In genomic region chr4:10092481-10093272, GRCh38 we compare ENCODE assay signal across 9 cellular contexts. TPM values are rescaled to one million over a fixed set of nuclear protein-coding genes. Genes with fewer than 3 reads are reported as not detected.
A peak's percentile ranks its signal among the peaks of the same experiment; 100 is the strongest.
DNase-seq lines count a peak whose midpoint lies in the region; ATAC-seq, FAIRE-seq and TF ChIP-seq lines count a peak whose summit lies in the region.
"Had no signal": no experiment of that assay in that cellular context is flagged by ENCODE, and none has a peak within 500 bp of the region (broad histone marks: within the 10 kb centered on the region; RNA-seq: fewer than 3 reads in every experiment).

No MANE protein-coding gene starts in this region.

- H2AK5ac ChIP-seq in H1 (ENCODE audit: low read depth, low read length), result no peak overlapping the region

- H3K9ac ChIP-seq in H1 (replicated peaks in 1 of 4; ENCODE audit: extremely low read depth in 1 of 4, low read depth in 3 of 4, low read length in 3 of 4) (no peak overlapping the region), colonic mucosa (ENCODE audit: low read depth in 2 of 2, low read length in 2 of 2) (no peak overlapping the region)

- no peak for TF ChIP-seq RAD21 in H1 (IDR thresholded peaks at IDR 0.05 in 1 of 2, conservative IDR thresholded peaks at IDR 0.05 in 1 of 2; ENCODE audit: low read depth in 2 of 2, low read length in 2 of 2)

- H3K4me2 ChIP-seq in H1 (ENCODE audit: insufficient read depth in 1 of 2, low read depth in 2 of 2, low read length in 2 of 2), result no peak overlapping the region

- WGBS in H1 (ENCODE audit: extremely low coverage in 1 of 2, insufficient coverage in 1 of 2, insufficient read length in 1 of 2, insufficient replicate concordance in 2 of 2, low coverage in 1 of 2, low lambda C conversion rate in 2 of 2, missing lambda C conversion rate in 1 of 2), 2 experiments, result 83% methylated on average over 19 of the region's 19 CpGs; no CpG with 5 or more reads in 1 of the 2 experiments

- peaks cover 39 to 54% of the 10 kb centered on the region in 2 experiments for H4K20me1 ChIP-seq in H1 (replicated peaks in 1 of 2; ENCODE audit: control insufficient read depth in 1 of 2, insufficient read depth in 2 of 2, low read length in 2 of 2)

- no peak overlapping the region for H3K4me3 Mint-ChIP-seq in activated naive CD4-positive, alpha-beta T cell treated with anti-CD3 and anti-CD28 coated beads for 36 hours
- H3K4me3 Mint-ChIP-seq in type B pancreatic cell, result no peak overlapping the region

- no peak overlapping the region for H3K14ac ChIP-seq in H1 (ENCODE audit: insufficient read length)

- H2BK12ac ChIP-seq in H1 (ENCODE audit: low read depth, low read length), result no peak overlapping the region

- peaks cover 0 to 83% of the 10 kb centered on the region in 2 experiments; a peak in 2 of 4 replicates for H3K79me2 ChIP-seq in H1 (ENCODE audit: control insufficient read depth in 1 of 2, insufficient read depth in 2 of 2, low read length in 2 of 2)

- H3K27ac ChIP-seq in H1 (ENCODE audit: low read depth, low read length) (no peak overlapping the region), colonic mucosa (no peak overlapping the region)

- H4K8ac ChIP-seq in H1 (ENCODE audit: extremely low read depth, insufficient read depth, low read length), result no peak overlapping the region; the same call in 1 of the 2 replicates

- POLR2A ChIA-PET in H1 (lab: Charles Lee; ENCODE audit: partially characterized antibody), result interaction anchor here (1.1 to 14.7 kb wide), 6 partner anchors 7 to 25 kb away, joined by 3 to 197 read pairs (median 8); partner anchors contain the start of gene WDR1

- no peaks in the 10 kb centered on the region for H3K9me3 ChIP-seq in H1 (ENCODE audit: insufficient read depth in 2 of 2, low read depth in 1 of 2, low read length in 1 of 2)
- no peaks in the 10 kb centered on the region for H3K9me3 ChIP-seq in colonic mucosa

- no peak overlapping the region for H3K4ac ChIP-seq in H1 (replicated peaks; ENCODE audit: insufficient read length, low read depth, low read length)

- no peak; a peak in 1 of 3 replicates for TF ChIP-seq POLR2A in H1 (IDR thresholded peaks at IDR 0.05; ENCODE audit: control extremely low read depth in 1 of 2, low read depth in 2 of 2, low read length in 2 of 2)

- intact Hi-C loops in activated naive CD4-positive, alpha-beta T cell treated with anti-CD3 and anti-CD28 coated beads for 36 hours (cut with micrococcal nuclease), result loop anchor here (2.0 kb wide), 1 partner anchor 20 kb away; no protein-coding TSS in a partner anchor
- intact Hi-C loops in colonic mucosa (cut with DNase I), result no loop called here

- peaks cover 49 to 89% (median 74%) of the 10 kb centered on the region in 4 experiments for H3K36me3 ChIP-seq in H1 (ENCODE audit: control insufficient read depth in 2 of 4, insufficient read depth in 4 of 4, low read length in 3 of 4)
- peaks cover 36% of the 10 kb centered on the region for H3K36me3 ChIP-seq in colonic mucosa

- no peak overlapping the region for H3K56ac ChIP-seq in H1 (replicated peaks; ENCODE audit: insufficient read length, low read depth, low read length)

- peaks cover 31% of the 10 kb centered on the region for H3K79me1 ChIP-seq in H1 (ENCODE audit: low read depth, low read length)

- H3K36me3 Mint-ChIP-seq in activated naive CD4-positive, alpha-beta T cell treated with anti-CD3 and anti-CD28 coated beads for 36 hours (ENCODE audit: low read depth), result peaks cover 55% of the 10 kb centered on the region
- peaks cover 24% of the 10 kb centered on the region for H3K36me3 Mint-ChIP-seq in type B pancreatic cell

- CTCF ChIA-PET in activated naive CD4-positive, alpha-beta T cell treated with anti-CD3 and anti-CD28 coated beads for 36 hours (lab: Charles Lee), result interaction anchor here (0.5 to 1.2 kb wide), 3 partner anchors 25 to 71 kb away, joined by 3 to 7 read pairs (median 3); partner anchors contain the start of gene SLC2A9
- CTCF ChIA-PET in H1 (lab: Charles Lee; ENCODE audit: partially characterized antibody), result interaction anchor here (1.0 kb wide), 1 partner anchor 29 kb away, joined by 3 read pairs; no protein-coding TSS in a partner anchor

- no peak overlapping the region for H3K18ac ChIP-seq in H1 (ENCODE audit: extremely low read depth, low read length)

- H2BK5ac ChIP-seq in H1 (ENCODE audit: low read depth, low read length), result peak overlapping the region; percentile 24; the same call in 1 of the 2 replicates

- FAIRE-seq in H1 (lab: Jason Lieb, UNC), result no peak
- FAIRE-seq: GM12892 had no signal

- H2BK120ac ChIP-seq in H1 (replicated peaks; ENCODE audit: low read depth, low read length), result no peak overlapping the region

- ATAC-seq in GM19023 (IDR thresholded peaks at IDR 0.05; ENCODE audit: unreplicated experiment) (no peak), GM21526 (IDR thresholded peaks at IDR 0.05; ENCODE audit: low FRiP score, unreplicated experiment) (no peak)

- no peak overlapping the region for H4K5ac ChIP-seq in H1 (ENCODE audit: insufficient read length, low read depth, low read length)

- H3K27ac Mint-ChIP-seq in activated naive CD4-positive, alpha-beta T cell treated with anti-CD3 and anti-CD28 coated beads for 36 hours, result peak overlapping the region; percentile 90
- peak overlapping the region; percentile 80 for H3K27ac Mint-ChIP-seq in type B pancreatic cell

- H3K27me3 ChIP-seq in H1 (replicated peaks in 1 of 4; ENCODE audit: control insufficient read depth in 3 of 4, extremely low read depth in 1 of 4, insufficient read depth in 3 of 4, low read length in 3 of 4) (no peaks in the 10 kb centered on the region), colonic mucosa (no peaks in the 10 kb centered on the region)

- no peak overlapping the region for H2BK15ac ChIP-seq in H1 (ENCODE audit: low read length)

- H3K23me2 ChIP-seq in H1 (ENCODE audit: low read depth, low read length), result no peaks in the 10 kb centered on the region; the same call in 1 of the 2 replicates

- peaks cover 64% of the 10 kb centered on the region for H3K4me1 Mint-ChIP-seq in activated naive CD4-positive, alpha-beta T cell treated with anti-CD3 and anti-CD28 coated beads for 36 hours (ENCODE audit: low read depth)
- peaks cover 26% of the 10 kb centered on the region for H3K4me1 Mint-ChIP-seq in type B pancreatic cell (ENCODE audit: unreplicated experiment)

- no peak for TF ChIP-seq EP300 in H1 (IDR thresholded peaks at IDR 0.05; ENCODE audit: borderline replicate concordance in 1 of 2, low read depth in 2 of 2, low read length in 2 of 2)

- H2BK20ac ChIP-seq in H1 (ENCODE audit: low read length), result no peak overlapping the region

- DNase-seq in activated naive CD4-positive, alpha-beta T cell treated with anti-CD3 and anti-CD28 coated beads for 36 hours, result no peak
- no peak for DNase-seq in activated naive CD4-positive, alpha-beta T cell treated with anti-CD3 and anti-CD28 coated beads, Interleukin-2, amount 50 U/mL, for 16 hours
- no peak for DNase-seq in H1 (ENCODE audit: low read depth in 1 of 2, low spot score in 2 of 2)
- peak; percentile 80 for DNase-seq in myocyte (ENCODE audit: low read depth)
- DNase-seq in type B pancreatic cell (ENCODE audit: extremely low spot score, unreplicated experiment), result no peak
- no peak for DNase-seq in colonic mucosa

- TF ChIP-seq CTCF in H1 (IDR thresholded peaks at IDR 0.05; ENCODE audit: control extremely low read depth in 1 of 3, insufficient read depth in 1 of 3, low read depth in 1 of 3, low read length in 3 of 3), result no peak
- TF ChIP-seq CTCF in type B pancreatic cell (conservative IDR thresholded peaks at IDR 0.05), result no peak
- no peak for TF ChIP-seq CTCF in colonic mucosa (IDR thresholded peaks at IDR 0.05)

- H3K4me1 ChIP-seq in H1 (replicated peaks in 1 of 4; ENCODE audit: control insufficient read depth in 3 of 4, insufficient read depth in 4 of 4, low read length in 3 of 4), result peaks cover 0 to 16% (median 9%) of the 10 kb centered on the region in 4 experiments; a peak in 5 of 7 replicates
- H3K4me1 ChIP-seq in colonic mucosa, result peaks cover 20% of the 10 kb centered on the region

- no peak overlapping the region for H3K23ac ChIP-seq in H1 (ENCODE audit: insufficient read length)

- no peaks in the 10 kb centered on the region for H3K27me3 Mint-ChIP-seq in activated naive CD4-positive, alpha-beta T cell treated with anti-CD3 and anti-CD28 coated beads for 36 hours (ENCODE audit: low read depth)
- H3K27me3 Mint-ChIP-seq in type B pancreatic cell, result no peaks in the 10 kb centered on the region

- no peak overlapping the region for H4K91ac ChIP-seq in H1 (replicated peaks; ENCODE audit: insufficient read length, low read length)

- no peaks in the 10 kb centered on the region for H3K9me3 Mint-ChIP-seq in activated naive CD4-positive, alpha-beta T cell treated with anti-CD3 and anti-CD28 coated beads for 36 hours
- no peaks in the 10 kb centered on the region for H3K9me3 Mint-ChIP-seq in type B pancreatic cell

- no peak overlapping the region for H2AFZ ChIP-seq in H1 (ENCODE audit: low read length)

- no peak overlapping the region for H3K4me3 ChIP-seq in H1 (ENCODE audit: extremely low read depth in 1 of 4, insufficient read depth in 2 of 4, low read depth in 3 of 4, low read length in 4 of 4)
- no peak overlapping the region for H3K4me3 ChIP-seq in colonic mucosa

TF ChIP-seq in H1, 55 proteins besides CTCF, POLR2A, EP300 and RAD21:
- no peak for TF ChIP-seq KDM1A (IDR thresholded peaks at IDR 0.05; ENCODE audit: borderline replicate concordance, low read length)
- no peak for TF ChIP-seq E2F6 (IDR thresholded peaks at IDR 0.05)
- TF ChIP-seq RNF2 (IDR thresholded peaks at IDR 0.05; ENCODE audit: borderline replicate concordance, low read depth, low read length, missing control alignments, poor library complexity, severe bottlenecking), result no peak

RNA-seq across cellular contexts. Expression of gene WDR1, which starts 23.9 kb away (rescaled TPM):
- 100 to 1,000 TPM; 271 to 295 TPM for total RNA-seq in activated naive CD4-positive, alpha-beta T cell treated with anti-CD3 and anti-CD28 coated beads for 36 hours
- total RNA-seq in H1 (2021; fragmentation: NEBNext Ultra II Directional; extraction: Animal tissue kit (Norgen Biotek cat#: 25700)), result 315 and 339 TPM in 2 replicates
- 377 and 432 TPM in 2 replicates for polyA plus RNA-seq in H1 (2011; rRNA removed)
- 375 TPM for polyA plus RNA-seq in H1 (2011; cell fraction: cytosol; rRNA removed)
- 381 TPM for polyA plus RNA-seq in H1 (2011; cell fraction: nucleus; rRNA removed)
- polyA plus RNA-seq in H1 (2012, experiment 1 of 2), result 213 to 348 TPM (median 304 TPM) in 4 replicates
- 195 TPM for polyA plus RNA-seq in H1 (2012, experiment 2 of 2)
- 135 TPM for polyA plus RNA-seq in H1 (2013, experiment 1 of 2)
- 138 TPM for polyA plus RNA-seq in H1 (2013, experiment 2 of 2)
- polyA minus RNA-seq in H1 (2011; rRNA and poly(A)+ RNA removed), result 264 and 269 TPM in 2 replicates
- 174 TPM for polyA minus RNA-seq in H1 (2011; cell fraction: cytosol; rRNA and poly(A)+ RNA removed)
- polyA minus RNA-seq in H1 (2011; cell fraction: nucleus; rRNA and poly(A)+ RNA removed), result 135 TPM
- total RNA-seq in myocyte, result 128 and 156 TPM in 2 replicates
- 239 TPM for polyA plus RNA-seq in myocyte (2012)
- total RNA-seq in type B pancreatic cell (ENCODE audit: low replicate concordance), result 227 and 313 TPM in 2 replicates
- total RNA-seq in colonic mucosa, result 100 to 1,000 TPM; 437 to 476 TPM
